ENCODE assay signal across 1 cellular context in the genomic region with DNA sequence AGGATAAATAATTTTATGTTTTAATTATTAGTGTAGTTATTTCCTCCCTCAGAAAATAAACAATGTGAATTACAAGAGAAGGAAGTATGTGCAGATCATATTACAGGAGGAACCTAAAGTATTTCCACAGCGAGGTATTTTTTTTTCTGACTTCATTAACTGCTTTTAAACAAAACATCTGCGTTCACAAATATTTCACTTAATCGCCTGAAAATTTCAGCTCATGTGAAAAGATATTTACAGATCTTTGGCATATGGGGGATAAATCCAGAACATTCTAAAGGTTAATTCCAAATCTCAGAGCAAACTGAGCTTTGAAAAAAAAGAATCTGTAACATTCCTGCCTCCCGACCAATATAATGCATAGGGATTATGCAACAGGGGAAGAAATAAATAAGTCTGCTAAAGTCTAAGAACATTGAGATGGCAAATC.
A peak's percentile ranks its signal among the peaks of the same experiment; 100 is the strongest.
TF ChIP-seq lines count a peak whose summit lies in the region.

No MANE protein-coding gene starts in this region.

TF ChIP-seq in H1, 55 proteins besides CTCF, POLR2A, EP300 and RAD21:
- TF ChIP-seq JUN (IDR thresholded peaks at IDR 0.05; ENCODE audit: low read depth, low read length) = no peak
- no peak for TF ChIP-seq NRF1 (IDR thresholded peaks at IDR 0.05; ENCODE audit: low read depth, low read length)
- TF ChIP-seq POLR2AphosphoS5 (IDR thresholded peaks at IDR 0.05; ENCODE audit: low read depth, low read length) = no peak
- TF ChIP-seq SP4 (IDR thresholded peaks at IDR 0.05; ENCODE audit: low read length) = no peak
- TF ChIP-seq PHF8 (conservative IDR thresholded peaks at IDR 0.05; ENCODE audit: low read depth, low read length) = no peak
- no peak for TF ChIP-seq BCL11A (IDR thresholded peaks at IDR 0.05; ENCODE audit: low read depth in 2 of 2, low read length in 2 of 2)
- peak; percentile 88 for TF ChIP-seq CEBPB (IDR thresholded peaks at IDR 0.05; ENCODE audit: low read depth, low read length)
